12 cellular contexts compared by ENCODE assay signal in genomic region chr17:44216173-44216572, GRCh38. TPM values are rescaled to one million over a fixed set of nuclear protein-coding genes. Genes with fewer than 3 reads are reported as not detected.
DNase-seq lines count a peak whose midpoint lies in the region; ATAC-seq, FAIRE-seq and TF ChIP-seq lines count a peak whose summit lies in the region.
"Had no signal": no experiment of that assay in that cellular context is flagged by ENCODE, and none has a peak within 500 bp of the region (broad histone marks: within the 10 kb centered on the region; RNA-seq: fewer than 3 reads in every experiment).

No MANE protein-coding gene starts in this region.

- peaks cover 16% of the 10 kb centered on the region for H3K4me1 Mint-ChIP-seq in HFFc6 (ENCODE audit: low read depth)

- peak; percentile 96 for FAIRE-seq in GM12892 (lab: Jason Lieb, UNC)

- H3K27me3 ChIP-seq in BLaER1 treated with 17β-estradiol and CSF1 and Interleukin-3, amounts not matched to agents 10 nM and 100 nM, result no peaks in the 10 kb centered on the region
- no peaks in the 10 kb centered on the region for H3K27me3 ChIP-seq in Peyer's patch
- H3K27me3 ChIP-seq: SJCRH30 had no signal

- peak overlapping the region; percentile 95 to 100 (median 98) for H3K4me2 ChIP-seq in BLaER1 treated with 17β-estradiol and CSF1 and Interleukin-3, amounts not matched to agents 10 nM and 100 nM

- no peak overlapping the region for H3K4me3 Mint-ChIP-seq in HFFc6

- H3K27ac Mint-ChIP-seq in HFFc6, result no peak overlapping the region; the same call in 1 of the 2 replicates

- TF ChIP-seq CTCF in Peyer's patch (IDR thresholded peaks at IDR 0.05) (no peak), HFFc6 (IDR thresholded peaks at IDR 0.05) (no peak)

- TF ChIP-seq POLR2A in GM12892 (IDR thresholded peaks at IDR 0.05; ENCODE audit: low read depth, low read length) (peak; percentile 40; the same call in 1 of the 2 replicates), Peyer's patch (IDR thresholded peaks at IDR 0.05) (no peak)

- peaks cover 0 to 10% (median 0%) of the 10 kb centered on the region in 11 experiments; a peak in 4 of 22 replicates for H3K9me3 ChIP-seq in BLaER1 treated with 17β-estradiol and CSF1 and Interleukin-3, amounts not matched to agents 10 nM and 100 nM (replicated peaks in 1 of 11)
- no peaks in the 10 kb centered on the region for H3K9me3 ChIP-seq in Peyer's patch
- H3K9me3 ChIP-seq: SJCRH30 had no signal

- peak overlapping the region in 10 of 11 experiments; percentile 4 to 100 (median 99); a peak in 17 of 22 replicates for H3K9ac ChIP-seq in BLaER1 treated with 17β-estradiol and CSF1 and Interleukin-3, amounts not matched to agents 10 nM and 100 nM

- H3K36me3 ChIP-seq in BLaER1 treated with 17β-estradiol and CSF1 and Interleukin-3, amounts not matched to agents 10 nM and 100 nM, result peaks cover 34 to 66% (median 56%) of the 10 kb centered on the region in 11 experiments
- peaks cover 0 to 44% (median 0%) of the 10 kb centered on the region in 3 donors for H3K36me3 ChIP-seq in Peyer's patch

- ATAC-seq in HG02571 (IDR thresholded peaks at IDR 0.05; ENCODE audit: unreplicated experiment), result no peak
- ATAC-seq in HG03045 (IDR thresholded peaks at IDR 0.05; ENCODE audit: unreplicated experiment), result no peak
- no peak for ATAC-seq in GM18520 (IDR thresholded peaks at IDR 0.05; ENCODE audit: unreplicated experiment)

- DNase-seq in GM12892 (ENCODE audit: insufficient read length), result no peak
- peak in 2 of 3 donors; percentile 88 to 93 for DNase-seq in Peyer's patch
- peak; percentile 33 for DNase-seq in effector CD8-positive, alpha-beta T cell (lab: John Stamatoyannopoulos, UW)
- no peak for DNase-seq in HFFc6
- DNase-seq: erythroblast, NCI-H2227 treated with DMSO at 0.1 percent for 48 hours, SJCRH30 had no signal

- peaks cover 37 to 67% (median 63%) of the 10 kb centered on the region in 10 experiments for H3K4me1 ChIP-seq in BLaER1 treated with 17β-estradiol and CSF1 and Interleukin-3, amounts not matched to agents 10 nM and 100 nM
- peaks cover 0 to 33% (median 25%) of the 10 kb centered on the region in 4 donors for H3K4me1 ChIP-seq in Peyer's patch

- H3K36me3 Mint-ChIP-seq in HFFc6 (ENCODE audit: low read depth), result peaks cover 32% of the 10 kb centered on the region

- peak overlapping the region in 8 of 11 experiments; percentile 98 to 100 (median 99); a peak in 13 of 22 replicates for H3K27ac ChIP-seq in BLaER1 treated with 17β-estradiol and CSF1 and Interleukin-3, amounts not matched to agents 10 nM and 100 nM
- peak overlapping the region in 3 of 4 donors; percentile 33 to 100 (median 99) for H3K27ac ChIP-seq in Peyer's patch
- H3K27ac ChIP-seq: SJCRH30 had no signal

- peaks cover 7% of the 10 kb centered on the region for H3K27me3 Mint-ChIP-seq in HFFc6 (ENCODE audit: insufficient read depth)

- H3K4me3 ChIP-seq in BLaER1 treated with 17β-estradiol and CSF1 and Interleukin-3, amounts not matched to agents 10 nM and 100 nM, result peak overlapping the region in 8 of 10 experiments; percentile 88 to 100 (median 98); a peak in 15 of 20 replicates
- H3K4me3 ChIP-seq in Peyer's patch, result peak overlapping the region in 1 of 4 donors; percentile 22
- H3K4me3 ChIP-seq: SJCRH30 had no signal

- H4K20me1 ChIP-seq in BLaER1 treated with 17β-estradiol and CSF1 and Interleukin-3, amounts not matched to agents 10 nM and 100 nM, result peaks cover 25 to 63% (median 60%) of the 10 kb centered on the region in 11 experiments; a peak in 17 of 22 replicates

- H3K9me3 Mint-ChIP-seq in HFFc6, result no peaks in the 10 kb centered on the region

RNA-seq across cellular contexts. Expression of gene UBTF, which starts 3.3 kb away (rescaled TPM):
- 50.1 TPM for polyA plus RNA-seq in GM12892 (2012; ENCODE audit: missing spikeins)
- 100 to 1,000 TPM in 1 of 4 donors, 10 to 100 TPM in 3; 58.4 to 167 (median 77.7) TPM for total RNA-seq in Peyer's patch
- total RNA-seq in HFFc6 (2021; fragmentation: NEBNext Ultra II Directional; extraction: Animal tissue kit (Norgen Biotek cat#: 25700)), result 10 to 100 TPM; 58.6 to 69.1 (median 65.6) TPM

RNA-seq across cellular contexts. Expression of gene ATXN7L3, which starts 16.5 kb away (rescaled TPM):
- polyA plus RNA-seq in GM12892 (2012; ENCODE audit: missing spikeins), result 18.0 TPM
- total RNA-seq in Peyer's patch, result 10 to 100 TPM; 51.7 to 92.6 (median 65.7) TPM
- 10 to 100 TPM; 61.1 to 72.2 (median 68.4) TPM for total RNA-seq in HFFc6 (2021; fragmentation: NEBNext Ultra II Directional; extraction: Animal tissue kit (Norgen Biotek cat#: 25700))

RNA-seq across cellular contexts. Expression of gene TMUB2, which starts 29.4 kb away (rescaled TPM):
- 17.1 TPM for polyA plus RNA-seq in GM12892 (2012; ENCODE audit: missing spikeins)
- total RNA-seq in Peyer's patch, result 10 to 100 TPM; 19.8 to 66.6 (median 52.7) TPM
- 10 to 100 TPM; 29.8 to 37.7 (median 34.0) TPM for total RNA-seq in HFFc6 (2021; fragmentation: NEBNext Ultra II Directional; extraction: Animal tissue kit (Norgen Biotek cat#: 25700))

RNA-seq across cellular contexts. Expression of gene ASB16, which starts 45.7 kb away (rescaled TPM):
- polyA plus RNA-seq in GM12892 (2012; ENCODE audit: missing spikeins), result 1.5 TPM
- total RNA-seq in Peyer's patch, result under 1 TPM in 1 of 4 donors, not detected in 3; 0.57 TPM
- under 1 TPM in 3 of 6 experiments, not detected in 3; 0.18 to 0.48 (median 0.29) TPM for total RNA-seq in HFFc6 (2021; fragmentation: NEBNext Ultra II Directional; extraction: Animal tissue kit (Norgen Biotek cat#: 25700))
- total RNA-seq: mononuclear cell, SJCRH30 had no signal

RNA-seq across cellular contexts. Expression of gene SLC4A1, which starts 51.8 kb away (rescaled TPM):
- polyA plus RNA-seq in GM12892 (2012; ENCODE audit: missing spikeins), result not detected
- total RNA-seq in Peyer's patch, result not detected
- total RNA-seq in HFFc6 (2021; fragmentation: NEBNext Ultra II Directional; extraction: Animal tissue kit (Norgen Biotek cat#: 25700)), result not detected

Comparison
In these comparisons a context has a peak if more than half of its experiments do, and no peak if none do; other contexts are left out.
1. DNase-seq: peak in Peyer's patch (2 of 3) and effector CD8-positive, alpha-beta T cell (single experiment); none in GM12892 (single experiment) and HFFc6 (single experiment).